Comparison of ENCODE assay signal across 1 cellular context in the genomic region with DNA sequence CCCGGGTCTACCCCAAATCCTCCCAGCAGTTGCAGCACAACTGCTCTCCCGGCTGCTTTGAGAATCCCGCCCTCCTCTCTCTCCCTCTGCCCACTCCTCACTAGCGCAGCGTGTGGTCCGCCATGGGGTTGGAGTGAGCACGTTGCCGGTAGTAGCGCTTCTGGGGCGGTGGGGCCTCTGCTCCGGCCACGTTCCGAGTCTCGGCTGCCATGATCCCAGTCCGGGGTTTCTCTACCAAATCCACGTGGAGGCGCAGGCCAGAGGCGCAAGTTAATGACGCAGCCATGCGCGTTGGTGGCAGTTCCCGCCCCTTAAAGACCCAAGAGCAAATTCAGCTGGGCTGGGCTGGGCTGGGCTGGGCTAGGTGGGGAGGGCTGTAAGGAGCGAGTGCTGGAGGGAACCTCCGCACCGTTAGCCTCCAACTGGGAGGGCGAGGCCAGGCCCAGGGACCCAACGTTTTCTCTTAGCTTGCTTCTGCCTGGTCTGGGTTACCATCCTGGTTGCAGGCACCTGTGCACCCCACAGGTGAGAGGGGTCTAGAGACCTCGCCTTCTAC.
A peak's percentile ranks its signal among the peaks of the same experiment; 100 is the strongest.
TF ChIP-seq lines count a peak whose summit lies in the region.

TSS of gene METTL1 (minus strand) at position 233 of the 556 bp plus-strand sequence. CDS start at position 211, 22 bp downstream.

TF ChIP-seq in HepG2, 621 proteins besides CTCF, POLR2A, EP300 and RAD21 (continued from another document and continues in another):
- TF ChIP-seq TRAFD1 (CRISPR knock-in tag; IDR thresholded peaks at IDR 0.05; ENCODE audit: borderline replicate concordance) (no peak; the same call in 1 of the 2 replicates), BCL6 (CRISPR knock-in tag; IDR thresholded peaks at IDR 0.05) (peak; percentile 8; the same call in 1 of the 2 replicates), GMEB2 (CRISPR knock-in tag; IDR thresholded peaks at IDR 0.05; ENCODE audit: low read depth) (0 out of 2 replicates have a peak, but pooled peaks have one; percentile 14), TBP (CRISPR knock-in tag; IDR thresholded peaks at IDR 0.05) (no peak; the same call in 1 of the 2 replicates), SNAPC2 (CRISPR knock-in tag; IDR thresholded peaks at IDR 0.05) (peak; percentile 89; the same call in 1 of the 2 replicates), ZNF703 (CRISPR knock-in tag; IDR thresholded peaks at IDR 0.05; ENCODE audit: borderline replicate concordance) (peak; percentile 51; the same call in 1 of the 2 replicates), MTF2 (CRISPR knock-in tag; IDR thresholded peaks at IDR 0.05; ENCODE audit: borderline replicate concordance) (0 out of 2 replicates have a peak, but pooled peaks have one; percentile 47), IRX3 (CRISPR knock-in tag; IDR thresholded peaks at IDR 0.05; ENCODE audit: borderline replicate concordance, low read depth) (peak; percentile 80; the same call in 1 of the 2 replicates), ZBTB8A (CRISPR knock-in tag; IDR thresholded peaks at IDR 0.05; ENCODE audit: borderline replicate concordance, low read depth) (peak; percentile 81; the same call in 1 of the 2 replicates), ZNF44 (CRISPR knock-in tag; IDR thresholded peaks at IDR 0.05) (0 out of 2 replicates have a peak, but pooled peaks have one; percentile 62), MYC (CRISPR knock-in tag; IDR thresholded peaks at IDR 0.05; ENCODE audit: borderline replicate concordance) (peak; percentile 100), CREB3 (CRISPR knock-in tag; IDR thresholded peaks at IDR 0.05) (no peak), AGO1 (IDR thresholded peaks at IDR 0.05; ENCODE audit: low read depth, low read length, poor library complexity, severe bottlenecking) (peak; percentile 44), ZNF562 (CRISPR knock-in tag; IDR thresholded peaks at IDR 0.05; ENCODE audit: borderline replicate concordance) (no peak), SCMH1 (CRISPR knock-in tag; IDR thresholded peaks at IDR 0.05; ENCODE audit: borderline replicate concordance) (no peak), NFE2L1 (CRISPR knock-in tag; IDR thresholded peaks at IDR 0.05; ENCODE audit: borderline replicate concordance) (no peak), ZNF646 (CRISPR knock-in tag; IDR thresholded peaks at IDR 0.05) (no peak), ZNF276 (CRISPR knock-in tag; IDR thresholded peaks at IDR 0.05; ENCODE audit: low read depth) (peak; percentile 63; the same call in 1 of the 2 replicates), CBFB (CRISPR knock-in tag; IDR thresholded peaks at IDR 0.05) (peak; percentile 66), RARG (CRISPR knock-in tag; IDR thresholded peaks at IDR 0.05; ENCODE audit: low read depth) (no peak), ZNF879 (CRISPR knock-in tag; IDR thresholded peaks at IDR 0.05) (no peak), CBX2 (IDR thresholded peaks at IDR 0.05; ENCODE audit: low read depth, low read length) (no peak), CBX2 (CRISPR knock-in tag; IDR thresholded peaks at IDR 0.05; ENCODE audit: low read depth) (0 out of 2 replicates have a peak, but pooled peaks have one; percentile 58), KDM6A (CRISPR knock-in tag; IDR thresholded peaks at IDR 0.05; ENCODE audit: low read depth) (no peak), DMTF1 (CRISPR knock-in tag; IDR thresholded peaks at IDR 0.05) (no peak; the same call in 1 of the 2 replicates), HNRNPH1 (optimal IDR thresholded peaks at IDR 0.05; ENCODE audit: low read depth, low read length) (no peak), ZNF263 (CRISPR knock-in tag; IDR thresholded peaks at IDR 0.05) (peak; percentile 82), ZNF234 (CRISPR knock-in tag; conservative IDR thresholded peaks at IDR 0.05) (no peak), ZNF652 (CRISPR knock-in tag; IDR thresholded peaks at IDR 0.05; ENCODE audit: borderline replicate concordance, low read depth) (no peak), THAP8 (CRISPR knock-in tag; IDR thresholded peaks at IDR 0.05; ENCODE audit: borderline replicate concordance) (no peak), ZNF225 (CRISPR knock-in tag; IDR thresholded peaks at IDR 0.05) (no peak), NR2C2 (CRISPR knock-in tag; IDR thresholded peaks at IDR 0.05; ENCODE audit: borderline replicate concordance) (peak; percentile 80), MYNN (CRISPR knock-in tag; IDR thresholded peaks at IDR 0.05; ENCODE audit: low read depth) (peak; percentile 75; the same call in 1 of the 2 replicates), HMG20A (CRISPR knock-in tag; IDR thresholded peaks at IDR 0.05; ENCODE audit: borderline replicate concordance) (no peak), ZNF432 (CRISPR knock-in tag; IDR thresholded peaks at IDR 0.05; ENCODE audit: borderline replicate concordance) (no peak), NR1H2 (CRISPR knock-in tag; IDR thresholded peaks at IDR 0.05; ENCODE audit: borderline replicate concordance, low read depth) (no peak), RBM39 (IDR thresholded peaks at IDR 0.05; ENCODE audit: low read depth, low read length, poor library complexity, severe bottlenecking) (peak; percentile 62)
- TF ChIP-seq, protein P1, sequence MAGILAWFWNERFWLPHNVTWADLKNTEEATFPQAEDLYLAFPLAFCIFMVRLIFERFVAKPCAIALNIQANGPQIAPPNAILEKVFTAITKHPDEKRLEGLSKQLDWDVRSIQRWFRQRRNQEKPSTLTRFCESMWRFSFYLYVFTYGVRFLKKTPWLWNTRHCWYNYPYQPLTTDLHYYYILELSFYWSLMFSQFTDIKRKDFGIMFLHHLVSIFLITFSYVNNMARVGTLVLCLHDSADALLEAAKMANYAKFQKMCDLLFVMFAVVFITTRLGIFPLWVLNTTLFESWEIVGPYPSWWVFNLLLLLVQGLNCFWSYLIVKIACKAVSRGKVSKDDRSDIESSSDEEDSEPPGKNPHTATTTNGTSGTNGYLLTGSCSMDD (CRISPR knock-in tag; IDR thresholded peaks at IDR 0.05), result no peak
- TF ChIP-seq, protein P2, sequence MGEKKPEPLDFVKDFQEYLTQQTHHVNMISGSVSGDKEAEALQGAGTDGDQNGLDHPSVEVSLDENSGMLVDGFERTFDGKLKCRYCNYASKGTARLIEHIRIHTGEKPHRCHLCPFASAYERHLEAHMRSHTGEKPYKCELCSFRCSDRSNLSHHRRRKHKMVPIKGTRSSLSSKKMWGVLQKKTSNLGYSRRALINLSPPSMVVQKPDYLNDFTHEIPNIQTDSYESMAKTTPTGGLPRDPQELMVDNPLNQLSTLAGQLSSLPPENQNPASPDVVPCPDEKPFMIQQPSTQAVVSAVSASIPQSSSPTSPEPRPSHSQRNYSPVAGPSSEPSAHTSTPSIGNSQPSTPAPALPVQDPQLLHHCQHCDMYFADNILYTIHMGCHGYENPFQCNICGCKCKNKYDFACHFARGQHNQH (CRISPR knock-in tag; IDR thresholded peaks at IDR 0.05), result peak; percentile 78
